Comparison of ENCODE assay signal across 1 cellular context in the genomic region with DNA sequence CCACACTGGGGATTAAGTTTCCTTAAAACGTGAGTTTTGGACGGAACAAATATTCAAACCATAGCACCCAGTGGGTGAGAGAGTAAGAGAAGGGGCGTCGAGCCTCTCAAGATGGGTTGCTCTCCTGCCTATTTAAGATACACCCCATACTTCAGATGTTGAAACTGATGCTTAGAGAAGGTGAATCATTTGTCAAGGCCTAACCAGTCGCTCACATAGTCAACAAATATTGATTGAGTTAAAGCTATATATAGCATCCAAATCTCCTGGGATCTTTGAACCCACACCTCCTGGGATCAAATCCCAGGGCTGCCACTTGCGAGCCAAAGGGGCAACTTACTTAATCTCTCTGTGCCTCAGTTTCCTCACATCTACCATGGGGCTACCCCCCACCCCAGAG.
TF ChIP-seq lines count a peak whose summit lies in the region.

No MANE protein-coding gene starts in this region.

TF ChIP-seq in H1, 55 proteins besides CTCF, POLR2A, EP300 and RAD21:
- no peak for TF ChIP-seq PHF8 (conservative IDR thresholded peaks at IDR 0.05; ENCODE audit: low read depth, low read length)
- no peak for TF ChIP-seq TBP (IDR thresholded peaks at IDR 0.05; ENCODE audit: low read depth, low read length)
- no peak for TF ChIP-seq SP4 (IDR thresholded peaks at IDR 0.05; ENCODE audit: low read length)
- no peak for TF ChIP-seq ASH2L (IDR thresholded peaks at IDR 0.05; ENCODE audit: low read length)
- no peak for TF ChIP-seq SIN3A (conservative IDR thresholded peaks at IDR 0.05 in 1 of 2, IDR thresholded peaks at IDR 0.05 in 1 of 2; ENCODE audit: low read depth in 1 of 2, low read length in 2 of 2)
- TF ChIP-seq, protein P1, sequence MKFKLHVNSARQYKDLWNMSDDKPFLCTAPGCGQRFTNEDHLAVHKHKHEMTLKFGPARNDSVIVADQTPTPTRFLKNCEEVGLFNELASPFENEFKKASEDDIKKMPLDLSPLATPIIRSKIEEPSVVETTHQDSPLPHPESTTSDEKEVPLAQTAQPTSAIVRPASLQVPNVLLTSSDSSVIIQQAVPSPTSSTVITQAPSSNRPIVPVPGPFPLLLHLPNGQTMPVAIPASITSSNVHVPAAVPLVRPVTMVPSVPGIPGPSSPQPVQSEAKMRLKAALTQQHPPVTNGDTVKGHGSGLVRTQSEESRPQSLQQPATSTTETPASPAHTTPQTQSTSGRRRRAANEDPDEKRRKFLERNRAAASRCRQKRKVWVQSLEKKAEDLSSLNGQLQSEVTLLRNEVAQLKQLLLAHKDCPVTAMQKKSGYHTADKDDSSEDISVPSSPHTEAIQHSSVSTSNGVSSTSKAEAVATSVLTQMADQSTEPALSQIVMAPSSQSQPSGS (IDR thresholded peaks at IDR 0.05; ENCODE audit: low read length): no peak
- no peak for TF ChIP-seq SIRT6 (IDR thresholded peaks at IDR 0.05; ENCODE audit: low read length)
- TF ChIP-seq POLR2AphosphoS5 (IDR thresholded peaks at IDR 0.05; ENCODE audit: low read depth, low read length): no peak
- no peak for TF ChIP-seq HDAC6 (IDR thresholded peaks at IDR 0.05; ENCODE audit: low read depth, low read length)
- TF ChIP-seq, protein P2, sequence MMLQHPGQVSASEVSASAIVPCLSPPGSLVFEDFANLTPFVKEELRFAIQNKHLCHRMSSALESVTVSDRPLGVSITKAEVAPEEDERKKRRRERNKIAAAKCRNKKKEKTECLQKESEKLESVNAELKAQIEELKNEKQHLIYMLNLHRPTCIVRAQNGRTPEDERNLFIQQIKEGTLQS (IDR thresholded peaks at IDR 0.05; ENCODE audit: insufficient read depth, low read depth, low read length): no peak
- no peak for TF ChIP-seq GABPA (IDR thresholded peaks at IDR 0.05; ENCODE audit: borderline replicate concordance, insufficient read depth, low read length)
- no peak for TF ChIP-seq SAP30 (IDR thresholded peaks at IDR 0.05; ENCODE audit: insufficient read depth, insufficient replicate concordance, low read length)
- no peak for TF ChIP-seq EGR1 (IDR thresholded peaks at IDR 0.05; ENCODE audit: borderline replicate concordance, low read depth, low read length)
- no peak for TF ChIP-seq RXRA (IDR thresholded peaks at IDR 0.05; ENCODE audit: insufficient read depth, low read depth, low read length)
- no peak for TF ChIP-seq CHD1 (IDR thresholded peaks at IDR 0.05; ENCODE audit: low read depth, low read length)
- no peak for TF ChIP-seq CTBP2 (IDR thresholded peaks at IDR 0.05; ENCODE audit: borderline replicate concordance, insufficient read depth, insufficient read length, low read length)
- TF ChIP-seq, protein P3, sequence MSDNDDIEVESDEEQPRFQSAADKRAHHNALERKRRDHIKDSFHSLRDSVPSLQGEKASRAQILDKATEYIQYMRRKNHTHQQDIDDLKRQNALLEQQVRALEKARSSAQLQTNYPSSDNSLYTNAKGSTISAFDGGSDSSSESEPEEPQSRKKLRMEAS (IDR thresholded peaks at IDR 0.05): no peak
- TF ChIP-seq BCL11A (IDR thresholded peaks at IDR 0.05; ENCODE audit: low read depth in 2 of 2, low read length in 2 of 2): no peak
- TF ChIP-seq HDAC2 (IDR thresholded peaks at IDR 0.05; ENCODE audit: borderline replicate concordance in 1 of 2, low read depth in 2 of 2, low read length in 2 of 2): no peak
